24 cellular contexts compared by ENCODE assay signal in genomic region chr13:99044764-99045163, GRCh38.
DNase-seq lines count a peak whose midpoint lies in the region; ATAC-seq and TF ChIP-seq lines count a peak whose summit lies in the region.
"Had no signal": no experiment of that assay in that cellular context is flagged by ENCODE, and none has a peak within 500 bp of the region (broad histone marks: within the 10 kb centered on the region; RNA-seq: fewer than 3 reads in every experiment).

No MANE protein-coding gene starts in this region.

- H3K36me3 Mint-ChIP-seq in activated naive CD4-positive, alpha-beta T cell treated with anti-CD3 and anti-CD28 coated beads, Interleukin-2, amount 10 ng/mL, durations not matched to agents 7 days and 5 days, result peaks cover 44% of the 10 kb centered on the region
- H3K36me3 Mint-ChIP-seq: mesothelial cell of epicardium had no signal

- no peaks in the 10 kb centered on the region for H3K9me3 Mint-ChIP-seq in activated naive CD4-positive, alpha-beta T cell treated with anti-CD3 and anti-CD28 coated beads, Interleukin-2, amount 10 ng/mL, durations not matched to agents 7 days and 5 days
- H3K9me3 Mint-ChIP-seq in stimulated activated naive CD8-positive, alpha-beta T cell treated with anti-CD3 and anti-CD28 coated beads, Interleukin-15, amount 100 ng/mL, for 72 hours, result no peaks in the 10 kb centered on the region
- H3K9me3 Mint-ChIP-seq: mesothelial cell of epicardium, neural crest cell had no signal

- CTCF ChIA-PET in activated naive CD4-positive, alpha-beta T cell treated with anti-CD3 and anti-CD28 coated beads, Interleukin-2, amount 10 ng/mL, durations not matched to agents 7 days and 5 days (lab: Charles Lee), result interaction anchor here (1.0 to 2.6 kb wide), 6 partner anchors 10 to 170 kb away, joined by 3 to 8 read pairs (median 4); no protein-coding TSS in a partner anchor

- TF ChIP-seq CTCF in VCaP (conservative IDR thresholded peaks at IDR 0.05), result no peak

- peak; percentile 54 for ATAC-seq in stimulated activated naive CD8-positive, alpha-beta T cell treated with anti-CD3 and anti-CD28 coated beads, Interleukin-15, amount 100 ng/mL, for 72 hours
- ATAC-seq in HG02798 (IDR thresholded peaks at IDR 0.05; ENCODE audit: poor library complexity, unreplicated experiment) (no peak), HG03039 (IDR thresholded peaks at IDR 0.05; ENCODE audit: unreplicated experiment) (no peak)
- ATAC-seq: body of pancreas, left colon had no signal

- H3K27ac ChIP-seq in VCaP, result peak overlapping the region; percentile 73
- H3K27ac ChIP-seq: body of pancreas, colonic mucosa, tibial artery, WERI-Rb-1 had no signal

- peak overlapping the region; percentile 98 for H3K27ac Mint-ChIP-seq in activated naive CD4-positive, alpha-beta T cell treated with anti-CD3 and anti-CD28 coated beads, Interleukin-2, amount 10 ng/mL, durations not matched to agents 7 days and 5 days
- H3K27ac Mint-ChIP-seq in stimulated activated naive CD8-positive, alpha-beta T cell treated with anti-CD3 and anti-CD28 coated beads, Interleukin-15, amount 100 ng/mL, for 72 hours, result no peak overlapping the region
- H3K27ac Mint-ChIP-seq: CD14-positive monocyte, mesothelial cell of epicardium had no signal

- no peaks in the 10 kb centered on the region for H3K27me3 Mint-ChIP-seq in activated naive CD4-positive, alpha-beta T cell treated with anti-CD3 and anti-CD28 coated beads, Interleukin-2, amount 10 ng/mL, durations not matched to agents 7 days and 5 days
- H3K27me3 Mint-ChIP-seq in stimulated activated naive CD8-positive, alpha-beta T cell treated with anti-CD3 and anti-CD28 coated beads, Interleukin-15, amount 100 ng/mL, for 72 hours, result no peaks in the 10 kb centered on the region

- H3K4me1 Mint-ChIP-seq in activated naive CD4-positive, alpha-beta T cell treated with anti-CD3 and anti-CD28 coated beads, Interleukin-2, amount 10 ng/mL, durations not matched to agents 7 days and 5 days, result peaks cover 98% of the 10 kb centered on the region
- peaks cover 94% of the 10 kb centered on the region for H3K4me1 Mint-ChIP-seq in stimulated activated naive CD8-positive, alpha-beta T cell treated with anti-CD3 and anti-CD28 coated beads, Interleukin-15, amount 100 ng/mL, for 72 hours
- H3K4me1 Mint-ChIP-seq: neural crest cell had no signal

- peak overlapping the region; percentile 63 for H3K4me3 Mint-ChIP-seq in activated naive CD4-positive, alpha-beta T cell treated with anti-CD3 and anti-CD28 coated beads, Interleukin-2, amount 10 ng/mL, durations not matched to agents 7 days and 5 days
- peak overlapping the region; percentile 1 to 48 for H3K4me3 Mint-ChIP-seq in stimulated activated naive CD8-positive, alpha-beta T cell treated with anti-CD3 and anti-CD28 coated beads, Interleukin-15, amount 100 ng/mL, for 72 hours
- H3K4me3 Mint-ChIP-seq: mesothelial cell of epicardium, neural crest cell had no signal

- DNase-seq in activated naive CD4-positive, alpha-beta T cell treated with anti-CD3 and anti-CD28 coated beads, Interleukin-2, amount 10 ng/mL, durations not matched to agents 7 days and 5 days, result no peak
- no peak for DNase-seq in activated naive CD4-positive, alpha-beta T cell (lab: John Stamatoyannopoulos, UW)
- DNase-seq in ecto neural progenitor cell (ENCODE audit: low spot score), result peak; percentile 8
- DNase-seq in stimulated activated naive CD8-positive, alpha-beta T cell treated with anti-CD3 and anti-CD28 coated beads, Interleukin-15, amount 100 ng/mL, for 72 hours, result no peak
- DNase-seq in stimulated activated CD4-positive, alpha-beta T cell treated with anti-CD3 and anti-CD28 coated beads, Interleukin-2, amount 100 ng/mL, for 24 hours, result no peak
- DNase-seq: body of pancreas; colonic mucosa; DMS79; glutamatergic neuron; Karpas-422; left colon; NCI-H1930; NCI-H226; NCI-H774; SHP77; stimulated activated naive CD4-positive, alpha-beta T cell; tibial artery; WERI-Rb-1 had no signal
